Comparison of ENCODE assay signal across 1 cellular context in genomic region chr12:50619610-50619958, GRCh38.
TF ChIP-seq lines count a peak whose summit lies in the region.

No MANE protein-coding gene starts in this region.

TF ChIP-seq in GM23338, 12 proteins besides CTCF, POLR2A, EP300 and RAD21 (continued from another document):
- TF ChIP-seq EZH2phosphoT487 (IDR thresholded peaks at IDR 0.05; ENCODE audit: unreplicated experiment) (no peak), REST (IDR thresholded peaks at IDR 0.05; ENCODE audit: unreplicated experiment) (no peak)
